In genomic region chr3:187746059-187746453, GRCh38 we compare ENCODE assay signal across 8 cellular contexts. TPM values are rescaled to one million over a fixed set of nuclear protein-coding genes. Genes with fewer than 3 reads are reported as not detected.
DNase-seq lines count a peak whose midpoint lies in the region; ATAC-seq, FAIRE-seq and TF ChIP-seq lines count a peak whose summit lies in the region.

No MANE protein-coding gene starts in this region.

- peaks cover 11% of the 10 kb centered on the region for H3K36me3 Mint-ChIP-seq in T-helper 2 cell treated with Interferon-gamma antibody and Interleukin-4, amounts not matched to agents 5 μg/mL and 100 μg/mL, for 36 hours (ENCODE audit: low read depth)
- no peaks in the 10 kb centered on the region for H3K36me3 Mint-ChIP-seq in activated naive CD8-positive, alpha-beta T cell

- peak overlapping the region; percentile 85 for H3K9ac ChIP-seq in keratinocyte (ENCODE audit: control insufficient read depth, extremely low read depth, insufficient read depth, low read length)

- no peak for TF ChIP-seq EP300 in suprapubic skin (IDR thresholded peaks at IDR 0.05)

- no peak for TF ChIP-seq POLR2A in suprapubic skin (IDR thresholded peaks at IDR 0.05)

- H3K27ac ChIP-seq in keratinocyte (ENCODE audit: control insufficient read depth, insufficient read depth, low read length), result peak overlapping the region; percentile 95
- peak overlapping the region; percentile 100 for H3K27ac ChIP-seq in suprapubic skin

- WGBS in suprapubic skin, result 6% methylated on average over 6 of the region's 6 CpGs

- peaks cover 27% of the 10 kb centered on the region for H3K79me2 ChIP-seq in keratinocyte (ENCODE audit: control insufficient read depth, insufficient read depth, low read length)

- no peaks in the 10 kb centered on the region for H3K27me3 Mint-ChIP-seq in T-helper 2 cell treated with Interferon-gamma antibody and Interleukin-4, amounts not matched to agents 5 μg/mL and 100 μg/mL, for 36 hours (ENCODE audit: low read depth)
- no peaks in the 10 kb centered on the region for H3K27me3 Mint-ChIP-seq in activated naive CD8-positive, alpha-beta T cell

- H3K27me3 ChIP-seq in keratinocyte (ENCODE audit: control insufficient read depth, extremely low read depth, insufficient read depth, low read length) (no peaks in the 10 kb centered on the region), suprapubic skin (no peaks in the 10 kb centered on the region)

- no peak for ATAC-seq in HG03196 (IDR thresholded peaks at IDR 0.05; ENCODE audit: unreplicated experiment)

- peak overlapping the region; percentile 95 for H3K4me2 ChIP-seq in keratinocyte (ENCODE audit: control insufficient read depth, extremely low read depth, insufficient read depth, low read depth, low read length)

- H3K4me1 Mint-ChIP-seq in T-helper 2 cell treated with Interferon-gamma antibody and Interleukin-4, amounts not matched to agents 5 μg/mL and 100 μg/mL, for 36 hours (ENCODE audit: low read depth), result peaks cover 61% of the 10 kb centered on the region
- peaks cover 74% of the 10 kb centered on the region for H3K4me1 Mint-ChIP-seq in activated naive CD8-positive, alpha-beta T cell (ENCODE audit: low read depth)

- dilution Hi-C loops in keratinocyte (cut with MboI; ENCODE audit: extremely low pct_ligation_motif_present, low sequenced_read_pairs), result loop anchor here (25.0 kb wide), 1 partner anchor 1191 kb away; no protein-coding TSS in a partner anchor

- no peak for FAIRE-seq in keratinocyte (lab: Jason Lieb, UNC)

- H3K9me3 ChIP-seq in keratinocyte (ENCODE audit: control insufficient read depth, low read depth, low read length), result no peaks in the 10 kb centered on the region
- H3K9me3 ChIP-seq in suprapubic skin, result no peaks in the 10 kb centered on the region

- H4K20me1 ChIP-seq in keratinocyte (ENCODE audit: control insufficient read depth, extremely low read depth, insufficient read depth, low read length), result no peaks in the 10 kb centered on the region

- H3K4me3 Mint-ChIP-seq in T-helper 2 cell treated with Interferon-gamma antibody and Interleukin-4, amounts not matched to agents 5 μg/mL and 100 μg/mL, for 36 hours, result peak overlapping the region; percentile 96
- H3K4me3 Mint-ChIP-seq in activated naive CD8-positive, alpha-beta T cell, result peak overlapping the region; percentile 98

- peaks cover 47% of the 10 kb centered on the region for H3K4me1 ChIP-seq in keratinocyte (ENCODE audit: control insufficient read depth, extremely low read depth, insufficient read depth, low read length)
- H3K4me1 ChIP-seq in suprapubic skin, result peaks cover 40% of the 10 kb centered on the region

- no peaks in the 10 kb centered on the region for H3K9me1 ChIP-seq in keratinocyte (ENCODE audit: control insufficient read depth, extremely low read depth, insufficient read depth, low read length)

- no peaks in the 10 kb centered on the region for H3K36me3 ChIP-seq in keratinocyte (ENCODE audit: control insufficient read depth in 2 of 2, extremely low read depth in 1 of 2, insufficient read depth in 2 of 2, low read length in 2 of 2)
- H3K36me3 ChIP-seq in suprapubic skin, result no peaks in the 10 kb centered on the region

- H3K9me3 Mint-ChIP-seq in T-helper 2 cell treated with Interferon-gamma antibody and Interleukin-4, amounts not matched to agents 5 μg/mL and 100 μg/mL, for 36 hours, result no peaks in the 10 kb centered on the region
- no peaks in the 10 kb centered on the region for H3K9me3 Mint-ChIP-seq in activated naive CD8-positive, alpha-beta T cell (ENCODE audit: low read depth)

- no peak for DNase-seq in T-helper 2 cell treated with Interferon-gamma antibody and Interleukin-4, amounts not matched to agents 5 μg/mL and 100 μg/mL, for 36 hours (ENCODE audit: low spot score)
- DNase-seq in T-helper 2 cell (no peak), keratinocyte (ENCODE audit: low read depth, low spot score) (no peak), suprapubic skin (ENCODE audit: low spot score in 2 of 2) (no peak), EL (no peak), HPDE6-E6E7 (ENCODE audit: extremely low spot score) (no peak)

- TF ChIP-seq CTCF in keratinocyte (optimal IDR thresholded peaks at IDR 0.05 in 1 of 3, IDR thresholded peaks at IDR 0.05 in 1 of 3, conservative IDR thresholded peaks at IDR 0.05 in 1 of 3; ENCODE audit: extremely low read depth in 1 of 3, insufficient read depth in 2 of 3, low read length in 3 of 3), result no peak
- TF ChIP-seq CTCF in suprapubic skin (IDR thresholded peaks at IDR 0.05), result no peak

- H3K27ac Mint-ChIP-seq in T-helper 2 cell treated with Interferon-gamma antibody and Interleukin-4, amounts not matched to agents 5 μg/mL and 100 μg/mL, for 36 hours, result peak overlapping the region; percentile 100
- peak overlapping the region; percentile 100 for H3K27ac Mint-ChIP-seq in activated naive CD8-positive, alpha-beta T cell

- H2AFZ ChIP-seq in keratinocyte (ENCODE audit: control insufficient read depth, low read length), result peak overlapping the region; percentile 47

- H3K4me3 ChIP-seq in keratinocyte (ENCODE audit: control insufficient read depth in 2 of 3, extremely low read depth in 1 of 3, insufficient read depth in 2 of 3, low read depth in 1 of 3, low read length in 3 of 3) (peak overlapping the region; percentile 55 to 100 (median 93)), suprapubic skin (peak overlapping the region; percentile 93)

RNA-seq across cellular contexts. Expression of gene BCL6, which starts 0.8 kb away (rescaled TPM):
- 4.1 to 7.8 TPM (median 7.7 TPM) in 3 replicates for polyA plus RNA-seq in keratinocyte
- 17.9 TPM for polyA plus RNA-seq in keratinocyte (2011; ENCODE audit: low read depth)
- 3.7 TPM in 2 replicates for polyA plus RNA-seq in keratinocyte (2011; cell fraction: cytosol; rRNA removed)
- polyA plus RNA-seq in keratinocyte (2011; cell fraction: nucleus; rRNA removed), result 17.1 and 23.6 TPM in 2 replicates
- polyA plus RNA-seq in keratinocyte (2012; ENCODE audit: low replicate concordance), result 10.9 and 81.2 TPM in 2 replicates
- polyA minus RNA-seq in keratinocyte, result 9.3 to 25.2 TPM (median 9.4 TPM) in 3 replicates
- 5.9 TPM for polyA minus RNA-seq in keratinocyte (2011; cell fraction: cytosol; rRNA and poly(A)+ RNA removed)
- polyA minus RNA-seq in keratinocyte (2011; cell fraction: nucleus; rRNA and poly(A)+ RNA removed), result 13.9 and 17.6 TPM in 2 replicates
- 100 to 1,000 TPM; 203 to 661 (median 285) TPM for total RNA-seq in suprapubic skin

RNA-seq across cellular contexts. Expression of gene RTP2, which starts 43.7 kb away (rescaled TPM):
- not detected in 3 replicates for polyA plus RNA-seq in keratinocyte
- not detected for polyA plus RNA-seq in keratinocyte (2011; ENCODE audit: low read depth)
- polyA plus RNA-seq in keratinocyte (2011; cell fraction: cytosol; rRNA removed), result not detected in 2 replicates
- polyA plus RNA-seq in keratinocyte (2011; cell fraction: nucleus; rRNA removed), result not detected in 2 replicates
- polyA plus RNA-seq in keratinocyte (2012; ENCODE audit: low replicate concordance), result not detected in 2 replicates
- not detected in 3 replicates for polyA minus RNA-seq in keratinocyte
- polyA minus RNA-seq in keratinocyte (2011; cell fraction: cytosol; rRNA and poly(A)+ RNA removed), result not detected
- polyA minus RNA-seq in keratinocyte (2011; cell fraction: nucleus; rRNA and poly(A)+ RNA removed), result not detected in 2 replicates
- total RNA-seq in suprapubic skin, result not detected
